In genomic region chr12:111999129-111999528, GRCh38 we compare ENCODE assay signal across 7 cellular contexts. TPM values are rescaled to one million over a fixed set of nuclear protein-coding genes. Genes with fewer than 3 reads are reported as not detected.
A peak's percentile ranks its signal among the peaks of the same experiment; 100 is the strongest.
DNase-seq lines count a peak whose midpoint lies in the region; ATAC-seq and TF ChIP-seq lines count a peak whose summit lies in the region.
"Not testable (repeated sequence)": the region's sequence is repeated elsewhere in the genome, so short reads cannot be mapped to it uniquely, and the experiment has no call there.

No MANE protein-coding gene starts in this region.

- peak overlapping the region; percentile 65 for H3K27ac Mint-ChIP-seq in CD4-positive, alpha-beta T cell
- peak overlapping the region; percentile 7 for H3K27ac Mint-ChIP-seq in activated CD4-positive, alpha-beta T cell treated with anti-CD3 and anti-CD28 coated beads for 36 hours
- H3K27ac Mint-ChIP-seq in activated T-helper 17 cell treated with anti-CD3 and anti-CD28 coated beads, Interleukin-2, amount 50 U/mL, for 72 hours = peak overlapping the region; percentile 52
- H3K27ac Mint-ChIP-seq in activated naive CD8-positive, alpha-beta T cell treated with anti-CD3 and anti-CD28 coated beads, Interleukin-2, amount 50 U/mL, for 24 hours = peak overlapping the region; percentile 0
- H3K27ac Mint-ChIP-seq in naive thymus-derived CD4-positive, alpha-beta T cell = peak overlapping the region in 7 of 9 donors; percentile 53 to 97 (median 83)

- not testable (repeated sequence) for H3K4me3 Mint-ChIP-seq in CD4-positive, alpha-beta T cell; activated CD4-positive, alpha-beta T cell treated with anti-CD3 and anti-CD28 coated beads for 36 hours; activated naive CD8-positive, alpha-beta T cell treated with anti-CD3 and anti-CD28 coated beads, Interleukin-2, amount 50 U/mL, for 24 hours
- peak overlapping the region; percentile 85 for H3K4me3 Mint-ChIP-seq in activated T-helper 17 cell treated with anti-CD3 and anti-CD28 coated beads, Interleukin-2, amount 50 U/mL, for 72 hours
- H3K4me3 Mint-ChIP-seq in naive thymus-derived CD4-positive, alpha-beta T cell = peak overlapping the region in 6 of 10 donors; percentile 5 to 58 (median 26)

- peaks cover 11% of the 10 kb centered on the region for H3K36me3 Mint-ChIP-seq in CD4-positive, alpha-beta T cell (ENCODE audit: low read depth)
- H3K36me3 Mint-ChIP-seq in activated CD4-positive, alpha-beta T cell treated with anti-CD3 and anti-CD28 coated beads for 36 hours (ENCODE audit: low read depth); activated T-helper 17 cell treated with anti-CD3 and anti-CD28 coated beads, Interleukin-2, amount 50 U/mL, for 72 hours (ENCODE audit: low read depth); activated naive CD8-positive, alpha-beta T cell treated with anti-CD3 and anti-CD28 coated beads, Interleukin-2, amount 50 U/mL, for 24 hours (ENCODE audit: low read depth): not testable (repeated sequence)
- H3K36me3 Mint-ChIP-seq in naive thymus-derived CD4-positive, alpha-beta T cell = peaks cover 0 to 35% (median 5%) of the 10 kb centered on the region in 5 donors

- intact Hi-C loops in CD4-positive, alpha-beta T cell (cut with DNase I, micrococcal nuclease); activated CD4-positive, alpha-beta T cell treated with anti-CD3 and anti-CD28 coated beads for 36 hours (cut with DNase I, micrococcal nuclease); naive thymus-derived CD4-positive, alpha-beta T cell (cut with micrococcal nuclease): not testable (repeated sequence)

- H3K27ac ChIP-seq in CD4-positive, alpha-beta T cell (ENCODE audit: low read depth, low read length); HEK293 (ENCODE audit: extremely low read depth, low read depth, low read length); naive thymus-derived CD4-positive, alpha-beta T cell (ENCODE audit: low read depth, low read length): not testable (repeated sequence)

- TF ChIP-seq CTCF in CD4-positive, alpha-beta T cell (IDR thresholded peaks at IDR 0.05); HEK293 (tag by site-specific recombination; IDR thresholded peaks at IDR 0.05): not testable (repeated sequence)

- H3K4me1 ChIP-seq in HEK293 (ENCODE audit: control insufficient read depth, insufficient read depth, low read length) = not testable (repeated sequence)
- peaks cover 57 to 60% of the 10 kb centered on the region in 2 donors for H3K4me1 ChIP-seq in naive thymus-derived CD4-positive, alpha-beta T cell (ENCODE audit: control insufficient read depth in 2 of 2, insufficient read depth in 2 of 2, low read length in 2 of 2)

- not testable (repeated sequence) for H3K9me3 ChIP-seq in CD4-positive, alpha-beta T cell (ENCODE audit: control insufficient read depth, low read length); HEK293 (ENCODE audit: control insufficient read depth, insufficient read depth, low read depth, low read length); naive thymus-derived CD4-positive, alpha-beta T cell (ENCODE audit: control insufficient read depth in 2 of 3, low read length in 3 of 3)

- H3K27me3 Mint-ChIP-seq in CD4-positive, alpha-beta T cell; activated CD4-positive, alpha-beta T cell treated with anti-CD3 and anti-CD28 coated beads for 36 hours; activated T-helper 17 cell treated with anti-CD3 and anti-CD28 coated beads, Interleukin-2, amount 50 U/mL, for 72 hours; activated naive CD8-positive, alpha-beta T cell treated with anti-CD3 and anti-CD28 coated beads, Interleukin-2, amount 50 U/mL, for 24 hours; naive thymus-derived CD4-positive, alpha-beta T cell: not testable (repeated sequence)

- DNase-seq in CD4-positive, alpha-beta T cell; activated CD4-positive, alpha-beta T cell treated with anti-CD3 and anti-CD28 coated beads for 36 hours; activated naive CD8-positive, alpha-beta T cell treated with anti-CD3 and anti-CD28 coated beads, Interleukin-2, amount 50 U/mL, for 24 hours; naive thymus-derived CD4-positive, alpha-beta T cell: not testable (repeated sequence)
- peak; percentile 23 for DNase-seq in NOMO-1 treated with DMSO at 0.1 percent for 48 hours (lab: John Stamatoyannopoulos, UW; ENCODE audit: unreplicated experiment)

- not testable (repeated sequence) for H3K9me3 Mint-ChIP-seq in CD4-positive, alpha-beta T cell; activated CD4-positive, alpha-beta T cell treated with anti-CD3 and anti-CD28 coated beads for 36 hours (ENCODE audit: low read depth); activated T-helper 17 cell treated with anti-CD3 and anti-CD28 coated beads, Interleukin-2, amount 50 U/mL, for 72 hours; activated naive CD8-positive, alpha-beta T cell treated with anti-CD3 and anti-CD28 coated beads, Interleukin-2, amount 50 U/mL, for 24 hours; naive thymus-derived CD4-positive, alpha-beta T cell

- H3K36me3 ChIP-seq in HEK293 (ENCODE audit: control insufficient read depth in 2 of 2, insufficient read depth in 1 of 2, low read length in 2 of 2); naive thymus-derived CD4-positive, alpha-beta T cell (ENCODE audit: control insufficient read depth in 2 of 3, insufficient read depth in 3 of 3, low read length in 3 of 3): not testable (repeated sequence)

- not testable (repeated sequence) for H3K27me3 ChIP-seq in CD4-positive, alpha-beta T cell (ENCODE audit: control insufficient read depth, insufficient read depth, low read length); naive thymus-derived CD4-positive, alpha-beta T cell (ENCODE audit: control insufficient read depth in 2 of 2, insufficient read depth in 2 of 2, low read length in 2 of 2)

- not testable (repeated sequence) for ATAC-seq in CD4-positive, alpha-beta T cell (ENCODE audit: poor library complexity); activated CD4-positive, alpha-beta T cell treated with anti-CD3 and anti-CD28 coated beads for 36 hours; activated T-helper 17 cell treated with anti-CD3 and anti-CD28 coated beads, Interleukin-2, amount 50 U/mL, for 72 hours (replicated peaks); activated naive CD8-positive, alpha-beta T cell treated with anti-CD3 and anti-CD28 coated beads, Interleukin-2, amount 50 U/mL, for 24 hours; naive thymus-derived CD4-positive, alpha-beta T cell

- not testable (repeated sequence) for H3K4me3 ChIP-seq in HEK293 (ENCODE audit: low read depth, low read length); naive thymus-derived CD4-positive, alpha-beta T cell (ENCODE audit: low read length)

- peaks cover 85% of the 10 kb centered on the region for H3K4me1 Mint-ChIP-seq in CD4-positive, alpha-beta T cell (ENCODE audit: low read depth)
- peaks cover 75% of the 10 kb centered on the region for H3K4me1 Mint-ChIP-seq in activated CD4-positive, alpha-beta T cell treated with anti-CD3 and anti-CD28 coated beads for 36 hours
- peaks cover 50% of the 10 kb centered on the region for H3K4me1 Mint-ChIP-seq in activated T-helper 17 cell treated with anti-CD3 and anti-CD28 coated beads, Interleukin-2, amount 50 U/mL, for 72 hours
- H3K4me1 Mint-ChIP-seq in activated naive CD8-positive, alpha-beta T cell treated with anti-CD3 and anti-CD28 coated beads, Interleukin-2, amount 50 U/mL, for 24 hours = peaks cover 77% of the 10 kb centered on the region
- H3K4me1 Mint-ChIP-seq in naive thymus-derived CD4-positive, alpha-beta T cell = peaks cover 48 to 90% (median 80%) of the 10 kb centered on the region in 7 donors

- POLR2A ChIA-PET in CD4-positive, alpha-beta T cell (lab: Charles Lee) = interaction anchor here (14.5 kb wide), 1 partner anchor 15 kb away, joined by 351 read pairs; the partner anchor contains the start of genes ERP29 and TMEM116
- POLR2A ChIA-PET in HEK293 (lab: Yijun Ruan, JAX) = not testable (repeated sequence)
- POLR2A ChIA-PET in activated CD4-positive, alpha-beta T cell treated with anti-CD3 and anti-CD28 coated beads for 36 hours (lab: Charles Lee) = interaction anchor here (0.7 to 1.4 kb wide), 2 partner anchors 14 to 15 kb away, joined by 4 read pairs; partner anchors contain the start of genes ERP29 and TMEM116
- POLR2A ChIA-PET in naive thymus-derived CD4-positive, alpha-beta T cell (lab: Charles Lee) = interaction anchor here (1.8 to 14.9 kb wide), 2 partner anchors 11 to 15 kb away, joined by 7 to 285 read pairs; partner anchors contain the start of genes ERP29 and TMEM116

- CTCF ChIA-PET in CD4-positive, alpha-beta T cell (lab: Charles Lee) = interaction anchor here (1.0 to 4.7 kb wide), 2 partner anchors 11 to 14 kb away, joined by 3 to 21 read pairs; partner anchors contain the start of genes ERP29 and TMEM116
- CTCF ChIA-PET in HEK293 (lab: Yijun Ruan, JAX) = interaction anchor here (1.7 kb wide), 1 partner anchor 14 kb away, joined by 4 read pairs; the partner anchor contains the start of genes ERP29 and TMEM116
- CTCF ChIA-PET in activated CD4-positive, alpha-beta T cell treated with anti-CD3 and anti-CD28 coated beads for 36 hours (lab: Charles Lee) = interaction anchor here (2.0 kb wide), 1 partner anchor 15 kb away, joined by 7 read pairs; the partner anchor contains the start of gene ERP29
- CTCF ChIA-PET in naive thymus-derived CD4-positive, alpha-beta T cell (lab: Charles Lee) = interaction anchor here (1.1 kb wide), 1 partner anchor 27 kb away, joined by 3 read pairs; no protein-coding TSS in a partner anchor

RNA-seq across cellular contexts. Expression of gene TMEM116, which starts 13.8 kb away (rescaled TPM):
- 10 to 100 TPM; 12.7 to 12.8 TPM for total RNA-seq in CD4-positive, alpha-beta T cell
- 10 to 100 TPM; 11.2 to 12.5 TPM for total RNA-seq in activated CD4-positive, alpha-beta T cell treated with anti-CD3 and anti-CD28 coated beads for 36 hours
- 10 to 100 TPM; 13.8 to 16.9 TPM for total RNA-seq in activated T-helper 17 cell treated with anti-CD3 and anti-CD28 coated beads, Interleukin-2, amount 50 U/mL, for 72 hours
- total RNA-seq in naive thymus-derived CD4-positive, alpha-beta T cell = 10 to 100 TPM; 12.6 to 29.3 (median 23.0) TPM
- polyA plus RNA-seq in naive thymus-derived CD4-positive, alpha-beta T cell = 10 to 100 TPM in 1 of 2 donors, 1 to 10 TPM in 1; 8.7 to 13.3 TPM

RNA-seq across cellular contexts. Expression of gene ERP29, which starts 14.1 kb away (rescaled TPM):
- 100 to 1,000 TPM; 109 to 117 TPM for total RNA-seq in CD4-positive, alpha-beta T cell
- total RNA-seq in activated CD4-positive, alpha-beta T cell treated with anti-CD3 and anti-CD28 coated beads for 36 hours = 10 to 100 TPM; 79.7 to 87.3 TPM
- total RNA-seq in activated T-helper 17 cell treated with anti-CD3 and anti-CD28 coated beads, Interleukin-2, amount 50 U/mL, for 72 hours = 10 to 100 TPM; 68.5 to 93.0 TPM
- 100 to 1,000 TPM; 115 to 184 (median 127) TPM for total RNA-seq in naive thymus-derived CD4-positive, alpha-beta T cell
- 100 to 1,000 TPM; 219 to 253 TPM for polyA plus RNA-seq in naive thymus-derived CD4-positive, alpha-beta T cell

Comparison
In these comparisons a context has a peak if more than half of its experiments do, and no peak if none do; other contexts are left out.
1. H3K27ac Mint-ChIP-seq: peak in every context shown above with its lines; median percentile 83 in naive thymus-derived CD4-positive, alpha-beta T cell; 65 in CD4-positive, alpha-beta T cell; 52 in activated T-helper 17 cell treated with anti-CD3 and anti-CD28 coated beads, Interleukin-2, amount 50 U/mL, for 72 hours; 7 in activated CD4-positive, alpha-beta T cell treated with anti-CD3 and anti-CD28 coated beads for 36 hours; 0 in activated naive CD8-positive, alpha-beta T cell treated with anti-CD3 and anti-CD28 coated beads, Interleukin-2, amount 50 U/mL, for 24 hours.